1 cellular context compared by ENCODE assay signal in genomic region chr9:124415102-124415851, GRCh38.
TF ChIP-seq lines count a peak whose summit lies in the region.

Gene PSMB7 (minus strand): TSS chr9:124415442. CDS start chr9:124415425, 17 bp downstream.

TF ChIP-seq in K562, 482 proteins besides CTCF, POLR2A, EP300 and RAD21 (continued from another document and continues in another):
- TF ChIP-seq AFF1 (IDR thresholded peaks at IDR 0.05; ENCODE audit: low read depth in 1 of 2, partially characterized antibody in 2 of 2) = peak; percentile 71 to 74
- peak in 2 of 3 experiments; percentile 58 to 95; a peak in 3 of 6 replicates for TF ChIP-seq ZBTB11 (CRISPR knock-in tag; IDR thresholded peaks at IDR 0.05)
- no peak for TF ChIP-seq SAFB (IDR thresholded peaks at IDR 0.05; ENCODE audit: borderline replicate concordance, low read depth, low read length)
- TF ChIP-seq KDM2B (CRISPR knock-in tag; IDR thresholded peaks at IDR 0.05) = no peak
- 0 out of 2 replicates have a peak, but pooled peaks have one; percentile 27 for TF ChIP-seq ZNF133 (CRISPR knock-in tag; IDR thresholded peaks at IDR 0.05)
- TF ChIP-seq NFRKB (IDR thresholded peaks at IDR 0.05; ENCODE audit: low read depth) = peak; percentile 77
- peak; percentile 67 for TF ChIP-seq GMEB1 (CRISPR knock-in tag; IDR thresholded peaks at IDR 0.05)
- TF ChIP-seq HNRNPL (IDR thresholded peaks at IDR 0.05; ENCODE audit: low read depth, low read length) = no peak
- peak in 1 of 2 experiments; percentile 90; a peak in 2 of 3 replicates for TF ChIP-seq CBX3 (IDR thresholded peaks at IDR 0.05; ENCODE audit: borderline replicate concordance in 1 of 2, low read length in 2 of 2)
- TF ChIP-seq ZNF347 (CRISPR knock-in tag; IDR thresholded peaks at IDR 0.05; ENCODE audit: low read depth) = no peak
- peak in 1 of 2 experiments; percentile 56; a peak in 2 of 4 replicates for TF ChIP-seq RCOR1 (IDR thresholded peaks at IDR 0.05; ENCODE audit: borderline replicate concordance in 1 of 2, low read depth in 2 of 2, low read length in 2 of 2)
- TF ChIP-seq MAFK (IDR thresholded peaks at IDR 0.05; ENCODE audit: low read length) = peak; percentile 20; the same call in 1 of the 2 replicates
- TF ChIP-seq HMGN3 (IDR thresholded peaks at IDR 0.05; ENCODE audit: borderline replicate concordance, extremely low read depth, insufficient read length, low read depth, low read length) = peak; percentile 48
- TF ChIP-seq MAZ (CRISPR knock-in tag; conservative IDR thresholded peaks at IDR 0.05 in 1 of 2, IDR thresholded peaks at IDR 0.05 in 1 of 2) = peak; percentile 61 to 93
- TF ChIP-seq BRD4 (IDR thresholded peaks at IDR 0.05) = peak; percentile 94
- TF ChIP-seq ZFP91 (CRISPR knock-in tag; IDR thresholded peaks at IDR 0.05) = no peak
- no peak for TF ChIP-seq TSHZ1 (CRISPR knock-in tag; IDR thresholded peaks at IDR 0.05)
- no peak for TF ChIP-seq IRF2 (CRISPR knock-in tag; IDR thresholded peaks at IDR 0.05)
- no peak for TF ChIP-seq KLF10 (CRISPR knock-in tag; IDR thresholded peaks at IDR 0.05)
- no peak for TF ChIP-seq TSC22D4 (tag; IDR thresholded peaks at IDR 0.05)
- no peak for TF ChIP-seq U2AF1 (optimal IDR thresholded peaks at IDR 0.05; ENCODE audit: low read depth, low read length)
- peak; percentile 36; the same call in 1 of the 2 replicates for TF ChIP-seq NCOA1 (IDR thresholded peaks at IDR 0.05; ENCODE audit: low read depth)
- TF ChIP-seq ZNF316 (IDR thresholded peaks at IDR 0.05) = peak; percentile 54
- TF ChIP-seq CREM (IDR thresholded peaks at IDR 0.05; ENCODE audit: low read depth) = peak; percentile 87
- no peak for TF ChIP-seq POLR3G (IDR thresholded peaks at IDR 0.05; ENCODE audit: extremely low read depth, insufficient read length, insufficient replicate concordance)
- peak; percentile 37 to 38; a peak in 3 of 4 replicates for TF ChIP-seq NRF1 (conservative IDR thresholded peaks at IDR 0.05 in 1 of 2, IDR thresholded peaks at IDR 0.05 in 1 of 2)
- no peak for TF ChIP-seq PPARD (CRISPR knock-in tag; IDR thresholded peaks at IDR 0.05)
- peak; percentile 98 for TF ChIP-seq GABPB1 (CRISPR knock-in tag; IDR thresholded peaks at IDR 0.05)
- no peak for TF ChIP-seq SREBF2 (CRISPR knock-in tag; IDR thresholded peaks at IDR 0.05)
- peak; percentile 37 for TF ChIP-seq NEUROD1 (IDR thresholded peaks at IDR 0.05; ENCODE audit: borderline replicate concordance, low read depth, low read length, partially characterized antibody)
- TF ChIP-seq ZBTB40 (IDR thresholded peaks at IDR 0.05) = peak; percentile 98
- no peak for TF ChIP-seq ZBTB40 (CRISPR knock-in tag; IDR thresholded peaks at IDR 0.05)
